Comparison of ENCODE assay signal across 9 cellular contexts in the genomic region with DNA sequence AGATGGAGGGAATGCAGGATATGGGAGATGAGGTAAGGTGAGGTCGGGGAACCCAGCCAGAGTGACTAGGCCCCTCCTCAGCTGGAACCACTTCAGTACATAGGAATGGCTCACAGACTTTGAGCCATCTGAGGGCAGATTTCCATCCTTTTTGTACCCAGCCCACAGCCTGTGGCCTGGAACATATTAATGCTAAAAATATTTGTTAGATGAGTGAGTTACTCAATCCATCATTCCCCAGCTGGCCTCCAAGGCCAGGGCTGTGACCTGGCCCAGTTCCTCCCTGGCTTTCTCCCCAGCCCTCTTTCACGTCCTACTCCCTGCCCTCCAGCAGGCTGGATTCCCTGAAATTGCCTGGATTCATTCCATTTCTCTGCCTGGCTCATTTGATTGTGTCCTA. TPM values are rescaled to one million over a fixed set of nuclear protein-coding genes. Genes with fewer than 3 reads are reported as not detected.
A peak's percentile ranks its signal among the peaks of the same experiment; 100 is the strongest.
DNase-seq lines count a peak whose midpoint lies in the region; ATAC-seq, FAIRE-seq and TF ChIP-seq lines count a peak whose summit lies in the region.
"Had no signal": no experiment of that assay in that cellular context is flagged by ENCODE, and none has a peak within 500 bp of the region (broad histone marks: within the 10 kb centered on the region; RNA-seq: fewer than 3 reads in every experiment).

No MANE protein-coding gene starts in this region.

- DNase-seq in NCI-H1694 treated with DMSO at 0.1 percent for 48 hours (lab: John Stamatoyannopoulos, UW), result peak; percentile 24
- no peak for DNase-seq in NCI-H1694 (lab: John Stamatoyannopoulos, UW)
- DNase-seq in H1 (ENCODE audit: low read depth in 1 of 2, low spot score in 2 of 2), result no peak
- peak; percentile 91 for DNase-seq in mesenchymal stem cell
- no peak for DNase-seq in upper lobe of right lung
- DNase-seq in DMS153 (lab: John Stamatoyannopoulos, UW), result no peak

- TF ChIP-seq CTCF in H1 (IDR thresholded peaks at IDR 0.05; ENCODE audit: control extremely low read depth in 1 of 3, insufficient read depth in 1 of 3, low read depth in 1 of 3, low read length in 3 of 3) (no peak), upper lobe of right lung (IDR thresholded peaks at IDR 0.05) (no peak)

- peaks cover 2% of the 10 kb centered on the region; the same call in 1 of the 2 replicates for H3K23me2 ChIP-seq in H1 (ENCODE audit: low read depth, low read length)

- POLR2A ChIA-PET in H1 (lab: Charles Lee; ENCODE audit: partially characterized antibody), result interaction anchor here (0.5 kb wide), 1 partner anchor 112 kb away, joined by 3 read pairs; no protein-coding TSS in a partner anchor

- peak overlapping the region; percentile 62 for H3K18ac ChIP-seq in H1 (ENCODE audit: extremely low read depth, low read length)
- H3K18ac ChIP-seq in mesenchymal stem cell (ENCODE audit: low read depth in 1 of 2, low read length in 2 of 2), result peak overlapping the region; percentile 95

- H2BK12ac ChIP-seq in H1 (ENCODE audit: low read depth, low read length), result peak overlapping the region; percentile 82; the same call in 1 of the 2 replicates
- H2BK12ac ChIP-seq in mesenchymal stem cell (ENCODE audit: low read length in 2 of 2), result peak overlapping the region; percentile 85 to 95

- peak overlapping the region; percentile 75; the same call in 1 of the 2 replicates for H2BK5ac ChIP-seq in H1 (ENCODE audit: low read depth, low read length)
- H2BK5ac ChIP-seq in mesenchymal stem cell (ENCODE audit: low read depth, low read length, poor library complexity, severe bottlenecking), result no peak overlapping the region

- no peak overlapping the region for H3K56ac ChIP-seq in H1 (replicated peaks; ENCODE audit: insufficient read length, low read depth, low read length)

- no peaks in the 10 kb centered on the region for H4K20me1 ChIP-seq in H1 (replicated peaks in 1 of 2; ENCODE audit: control insufficient read depth in 1 of 2, insufficient read depth in 2 of 2, low read length in 2 of 2)

- H3K27me3 ChIP-seq in H1 (replicated peaks in 1 of 4; ENCODE audit: control insufficient read depth in 3 of 4, extremely low read depth in 1 of 4, insufficient read depth in 3 of 4, low read length in 3 of 4) (no peaks in the 10 kb centered on the region; a peak in 2 of 7 replicates), mesenchymal stem cell (ENCODE audit: control insufficient read depth in 1 of 2, insufficient read depth in 1 of 2, low read length in 2 of 2) (peaks cover 0 to 7% of the 10 kb centered on the region in 2 experiments), upper lobe of right lung (no peaks in the 10 kb centered on the region)

- H2AFZ ChIP-seq in H1 (ENCODE audit: low read length) (no peak overlapping the region), mesenchymal stem cell (ENCODE audit: low read depth, low read length) (no peak overlapping the region)

- no peak overlapping the region for H3K27ac ChIP-seq in H1 (ENCODE audit: low read depth, low read length)
- H3K27ac ChIP-seq in mesenchymal stem cell (ENCODE audit: low read length, poor library complexity, severe bottlenecking), result peak overlapping the region; percentile 19
- peak overlapping the region; percentile 64 for H3K27ac ChIP-seq in upper lobe of right lung
- H3K27ac ChIP-seq: 22Rv1 had no signal

- no peak for TF ChIP-seq RAD21 in H1 (IDR thresholded peaks at IDR 0.05 in 1 of 2, conservative IDR thresholded peaks at IDR 0.05 in 1 of 2; ENCODE audit: low read depth in 2 of 2, low read length in 2 of 2)

- H3K36me3 ChIP-seq in H1 (ENCODE audit: control insufficient read depth in 2 of 4, insufficient read depth in 4 of 4, low read length in 3 of 4), result no peaks in the 10 kb centered on the region
- no peaks in the 10 kb centered on the region for H3K36me3 ChIP-seq in mesenchymal stem cell (ENCODE audit: control insufficient read depth in 1 of 2, insufficient read depth in 2 of 2, low read depth in 1 of 2, low read length in 2 of 2)
- no peaks in the 10 kb centered on the region for H3K36me3 ChIP-seq in upper lobe of right lung

- H2BK120ac ChIP-seq in H1 (replicated peaks; ENCODE audit: low read depth, low read length) (no peak overlapping the region), mesenchymal stem cell (ENCODE audit: low read depth, low read length) (no peak overlapping the region)

- TF ChIP-seq EP300 in H1 (IDR thresholded peaks at IDR 0.05; ENCODE audit: borderline replicate concordance in 1 of 2, low read depth in 2 of 2, low read length in 2 of 2), result no peak

- H3K4me1 ChIP-seq in H1 (replicated peaks in 1 of 4; ENCODE audit: control insufficient read depth in 3 of 4, insufficient read depth in 4 of 4, low read length in 3 of 4) (peaks cover 14 to 39% (median 26%) of the 10 kb centered on the region in 4 experiments), mesenchymal stem cell (ENCODE audit: control insufficient read depth, insufficient read depth, low read depth, low read length) (peaks cover 39% of the 10 kb centered on the region), upper lobe of right lung (peaks cover 49% of the 10 kb centered on the region)

- no peaks in the 10 kb centered on the region for H3K79me1 ChIP-seq in H1 (ENCODE audit: low read depth, low read length)
- no peaks in the 10 kb centered on the region for H3K79me1 ChIP-seq in mesenchymal stem cell (replicated peaks; ENCODE audit: low read length, poor library complexity, severe bottlenecking)

- H3K4me2 ChIP-seq in H1 (ENCODE audit: insufficient read depth in 1 of 2, low read depth in 2 of 2, low read length in 2 of 2) (no peak overlapping the region), mesenchymal stem cell (ENCODE audit: low read length, poor library complexity, severe bottlenecking) (no peak overlapping the region)

- ATAC-seq in upper lobe of right lung (peak; percentile 71), GM18907 (IDR thresholded peaks at IDR 0.05; ENCODE audit: unreplicated experiment) (no peak), HG02870 (IDR thresholded peaks at IDR 0.05; ENCODE audit: unreplicated experiment) (no peak)

- TF ChIP-seq POLR2A in H1 (IDR thresholded peaks at IDR 0.05; ENCODE audit: control extremely low read depth in 1 of 2, low read depth in 2 of 2, low read length in 2 of 2), result no peak

- H3K23ac ChIP-seq in H1 (ENCODE audit: insufficient read length) (no peak overlapping the region), mesenchymal stem cell (ENCODE audit: low read length in 2 of 2) (peak overlapping the region in 1 of 2 experiments; percentile 23)

- CTCF ChIA-PET in H1 (lab: Charles Lee; ENCODE audit: partially characterized antibody), result interaction anchor here (1.0 to 34.2 kb wide), 14 partner anchors 9 to 165 kb away, joined by 3 to 1347 read pairs (median 5); no protein-coding TSS in a partner anchor

- H3K9ac ChIP-seq in H1 (replicated peaks in 1 of 4; ENCODE audit: extremely low read depth in 1 of 4, low read depth in 3 of 4, low read length in 3 of 4) (no peak overlapping the region), mesenchymal stem cell (ENCODE audit: low read length) (peak overlapping the region; percentile 66)

- peak overlapping the region; percentile 76 for H2BK20ac ChIP-seq in H1 (ENCODE audit: low read length)

- H4K91ac ChIP-seq in H1 (replicated peaks; ENCODE audit: insufficient read length, low read length) (peak overlapping the region; percentile 47), mesenchymal stem cell (ENCODE audit: low read length) (peak overlapping the region; percentile 98)

- H3K4ac ChIP-seq in H1 (replicated peaks; ENCODE audit: insufficient read length, low read depth, low read length) (no peak overlapping the region), mesenchymal stem cell (ENCODE audit: low read depth in 1 of 2, low read length in 2 of 2) (peak overlapping the region; percentile 76 to 94)

- no peaks in the 10 kb centered on the region for H3K79me2 ChIP-seq in H1 (ENCODE audit: control insufficient read depth in 1 of 2, insufficient read depth in 2 of 2, low read length in 2 of 2)

- H4K8ac ChIP-seq in H1 (ENCODE audit: extremely low read depth, insufficient read depth, low read length), result no peak overlapping the region
- H4K8ac ChIP-seq in mesenchymal stem cell (ENCODE audit: low read length), result peak overlapping the region; percentile 73

- H3K14ac ChIP-seq in H1 (ENCODE audit: insufficient read length) (no peak overlapping the region), mesenchymal stem cell (ENCODE audit: low read length in 2 of 2) (peak overlapping the region in 1 of 2 experiments; percentile 94)

- peak overlapping the region; percentile 6; the same call in 1 of the 2 replicates for H2AK5ac ChIP-seq in H1 (ENCODE audit: low read depth, low read length)
- no peak overlapping the region for H2AK5ac ChIP-seq in mesenchymal stem cell (ENCODE audit: low read length, severe bottlenecking)

- H3K4me3 ChIP-seq in H1 (ENCODE audit: extremely low read depth in 1 of 4, insufficient read depth in 2 of 4, low read depth in 3 of 4, low read length in 4 of 4) (no peak overlapping the region), mesenchymal stem cell (ENCODE audit: insufficient read depth in 1 of 2, low read depth in 1 of 2, low read length in 2 of 2) (no peak overlapping the region), upper lobe of right lung (no peak overlapping the region)

- H2BK15ac ChIP-seq in H1 (ENCODE audit: low read length) (peak overlapping the region; percentile 53; the same call in 1 of the 2 replicates), mesenchymal stem cell (ENCODE audit: low read depth, poor library complexity, severe bottlenecking) (no peak overlapping the region)

- intact Hi-C loops in upper lobe of right lung (cut with DNase I), result no loop called here

- H3K9me3 ChIP-seq in H1 (ENCODE audit: insufficient read depth in 2 of 2, low read depth in 1 of 2, low read length in 1 of 2) (no peaks in the 10 kb centered on the region), mesenchymal stem cell (ENCODE audit: control insufficient read depth, low read length) (no peaks in the 10 kb centered on the region), upper lobe of right lung (no peaks in the 10 kb centered on the region)

- no peak for FAIRE-seq in H1 (lab: Jason Lieb, UNC)

- WGBS in H1 (ENCODE audit: extremely low coverage in 1 of 2, insufficient coverage in 1 of 2, insufficient read length in 1 of 2, insufficient replicate concordance in 2 of 2, low coverage in 1 of 2, low lambda C conversion rate in 2 of 2, missing lambda C conversion rate in 1 of 2), 2 experiments, result 85% methylated on average over 2 of the region's 2 CpGs; no CpG with 5 or more reads in 1 of the 2 experiments
- WGBS in mesenchymal stem cell, result 0% methylated on average over 1 of the region's 2 CpGs

- H4K5ac ChIP-seq in H1 (ENCODE audit: insufficient read length, low read depth, low read length), result no peak overlapping the region

RNA-seq across cellular contexts. Expression of a gene that starts 57.2 kb away (rescaled TPM):
- 10.0 and 11.7 TPM in 2 replicates for total RNA-seq in H1 (2021; fragmentation: NEBNext Ultra II Directional; extraction: Animal tissue kit (Norgen Biotek cat#: 25700))
- 3.6 and 5.6 TPM in 2 replicates for polyA plus RNA-seq in H1 (2011; rRNA removed)
- 5.0 TPM for polyA plus RNA-seq in H1 (2011; cell fraction: cytosol; rRNA removed)
- polyA plus RNA-seq in H1 (2011; cell fraction: nucleus; rRNA removed), result 6.9 TPM
- polyA plus RNA-seq in H1 (2012, experiment 1 of 2), result 4.1 to 4.5 TPM (median 4.2 TPM) in 4 replicates
- polyA plus RNA-seq in H1 (2012, experiment 2 of 2), result 1.9 TPM
- polyA plus RNA-seq in H1 (2013, experiment 1 of 2), result 3.0 TPM
- polyA plus RNA-seq in H1 (2013, experiment 2 of 2), result 3.1 TPM
- polyA minus RNA-seq in H1 (2011; rRNA and poly(A)+ RNA removed), result 8.0 and 10.8 TPM in 2 replicates
- polyA minus RNA-seq in H1 (2011; cell fraction: cytosol; rRNA and poly(A)+ RNA removed), result 4.5 TPM
- polyA minus RNA-seq in H1 (2011; cell fraction: nucleus; rRNA and poly(A)+ RNA removed), result 9.1 TPM
- polyA plus RNA-seq in mesenchymal stem cell (2013, experiment 1 of 2), result 4.6 TPM
- 5.2 TPM for polyA plus RNA-seq in mesenchymal stem cell (2013, experiment 2 of 2)
- total RNA-seq in upper lobe of right lung, result 18.3 TPM

Comparison
In these comparisons a context has a peak if more than half of its experiments do, and no peak if none do; other contexts are left out.
1. DNase-seq: peak in NCI-H1694 treated with DMSO at 0.1 percent for 48 hours (single experiment) and mesenchymal stem cell (single experiment); none in NCI-H1694 (single experiment), H1 (0 of 2), upper lobe of right lung (single experiment) and DMS153 (single experiment).